In the genomic region with DNA sequence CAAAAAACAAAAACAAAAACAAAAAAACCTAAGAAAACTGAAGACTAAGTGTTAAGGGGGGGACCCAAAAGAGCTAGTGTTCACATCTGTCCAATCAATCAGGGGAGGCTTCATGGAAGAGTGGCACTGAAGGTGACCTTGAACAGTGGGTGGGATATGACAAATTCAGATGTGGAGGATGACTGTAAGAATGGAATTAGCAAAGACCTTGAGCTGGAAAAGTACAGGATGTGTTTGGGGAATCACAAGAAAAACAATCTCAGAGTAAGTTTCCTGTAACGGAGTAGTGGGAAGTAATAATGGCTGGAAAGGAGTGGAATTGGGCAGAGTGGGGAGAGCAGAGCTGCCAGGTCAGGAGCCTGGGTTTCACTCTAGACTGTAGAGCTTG, we compare ENCODE assay signal across 1 cellular context.
A peak's percentile ranks its signal among the peaks of the same experiment; 100 is the strongest.
TF ChIP-seq lines count a peak whose summit lies in the region.

No MANE protein-coding gene starts in this region.

TF ChIP-seq in HepG2, 621 proteins besides CTCF, POLR2A, EP300 and RAD21 (continues in another document):
- 0 out of 2 replicates have a peak, but pooled peaks have one; percentile 40 for TF ChIP-seq FOSL2 (CRISPR knock-in tag; IDR thresholded peaks at IDR 0.05)
- peak; percentile 52; the same call in 1 of the 2 replicates for TF ChIP-seq SOX5 (CRISPR knock-in tag; IDR thresholded peaks at IDR 0.05; ENCODE audit: borderline replicate concordance)
- 0 out of 2 replicates have a peak, but pooled peaks have one; percentile 64 for TF ChIP-seq MZF1 (CRISPR knock-in tag; IDR thresholded peaks at IDR 0.05; ENCODE audit: borderline replicate concordance)
- no peak for TF ChIP-seq PHF21A (CRISPR knock-in tag; IDR thresholded peaks at IDR 0.05)
- TF ChIP-seq PATZ1 (CRISPR knock-in tag; IDR thresholded peaks at IDR 0.05): peak; percentile 17; the same call in 1 of the 2 replicates
- TF ChIP-seq ZNF331 (CRISPR knock-in tag; IDR thresholded peaks at IDR 0.05): no peak
- no peak for TF ChIP-seq TBX3 (IDR thresholded peaks at IDR 0.05; ENCODE audit: borderline replicate concordance)
- no peak for TF ChIP-seq ZNF318 (CRISPR knock-in tag; IDR thresholded peaks at IDR 0.05)
- TF ChIP-seq MBNL3 (CRISPR knock-in tag; conservative IDR thresholded peaks at IDR 0.05): no peak
- peak; percentile 34; the same call in 1 of the 2 replicates for TF ChIP-seq PAXIP1 (CRISPR knock-in tag; conservative IDR thresholded peaks at IDR 0.05)
- peak; percentile 47 for TF ChIP-seq SAP130 (CRISPR knock-in tag; IDR thresholded peaks at IDR 0.05; ENCODE audit: low read depth)
- TF ChIP-seq, protein P1, sequence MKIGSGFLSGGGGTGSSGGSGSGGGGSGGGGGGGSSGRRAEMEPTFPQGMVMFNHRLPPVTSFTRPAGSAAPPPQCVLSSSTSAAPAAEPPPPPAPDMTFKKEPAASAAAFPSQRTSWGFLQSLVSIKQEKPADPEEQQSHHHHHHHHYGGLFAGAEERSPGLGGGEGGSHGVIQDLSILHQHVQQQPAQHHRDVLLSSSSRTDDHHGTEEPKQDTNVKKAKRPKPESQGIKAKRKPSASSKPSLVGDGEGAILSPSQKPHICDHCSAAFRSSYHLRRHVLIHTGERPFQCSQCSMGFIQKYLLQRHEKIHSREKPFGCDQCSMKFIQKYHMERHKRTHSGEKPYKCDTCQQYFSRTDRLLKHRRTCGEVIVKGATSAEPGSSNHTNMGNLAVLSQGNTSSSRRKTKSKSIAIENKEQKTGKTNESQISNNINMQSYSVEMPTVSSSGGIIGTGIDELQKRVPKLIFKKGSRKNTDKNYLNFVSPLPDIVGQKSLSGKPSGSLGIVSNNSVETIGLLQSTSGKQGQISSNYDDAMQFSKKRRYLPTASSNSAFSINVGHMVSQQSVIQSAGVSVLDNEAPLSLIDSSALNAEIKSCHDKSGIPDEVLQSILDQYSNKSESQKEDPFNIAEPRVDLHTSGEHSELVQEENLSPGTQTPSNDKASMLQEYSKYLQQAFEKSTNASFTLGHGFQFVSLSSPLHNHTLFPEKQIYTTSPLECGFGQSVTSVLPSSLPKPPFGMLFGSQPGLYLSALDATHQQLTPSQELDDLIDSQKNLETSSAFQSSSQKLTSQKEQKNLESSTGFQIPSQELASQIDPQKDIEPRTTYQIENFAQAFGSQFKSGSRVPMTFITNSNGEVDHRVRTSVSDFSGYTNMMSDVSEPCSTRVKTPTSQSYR (CRISPR knock-in tag; IDR thresholded peaks at IDR 0.05; ENCODE audit: borderline replicate concordance): no peak
- TF ChIP-seq TAF1 (CRISPR knock-in tag; IDR thresholded peaks at IDR 0.05): no peak
- peak; percentile 54; the same call in 1 of the 2 replicates for TF ChIP-seq ZKSCAN8 (CRISPR knock-in tag; IDR thresholded peaks at IDR 0.05; ENCODE audit: borderline replicate concordance)
- TF ChIP-seq ESRRA (CRISPR knock-in tag; IDR thresholded peaks at IDR 0.05; ENCODE audit: low read depth): peak; percentile 72; the same call in 1 of the 2 replicates
- peak; percentile 22; the same call in 1 of the 2 replicates for TF ChIP-seq ELF3 (CRISPR knock-in tag; IDR thresholded peaks at IDR 0.05)
- TF ChIP-seq RCOR2 (CRISPR knock-in tag; IDR thresholded peaks at IDR 0.05): peak; percentile 41; the same call in 1 of the 2 replicates
- peak; percentile 44; the same call in 1 of the 2 replicates for TF ChIP-seq HMG20A (CRISPR knock-in tag; IDR thresholded peaks at IDR 0.05; ENCODE audit: borderline replicate concordance)
- TF ChIP-seq ONECUT2 (CRISPR knock-in tag; IDR thresholded peaks at IDR 0.05): no peak
- TF ChIP-seq DRAP1 (CRISPR knock-in tag; IDR thresholded peaks at IDR 0.05): 0 out of 2 replicates have a peak, but pooled peaks have one; percentile 17
- TF ChIP-seq NR2F6 (IDR thresholded peaks at IDR 0.05): no peak
- TF ChIP-seq NR2F6 (CRISPR knock-in tag; IDR thresholded peaks at IDR 0.05): peak; percentile 12; the same call in 1 of the 2 replicates
- peak; percentile 52; the same call in 1 of the 2 replicates for TF ChIP-seq YEATS2 (CRISPR knock-in tag; IDR thresholded peaks at IDR 0.05; ENCODE audit: borderline replicate concordance)
- peak; percentile 60; the same call in 1 of the 2 replicates for TF ChIP-seq PPARG (CRISPR knock-in tag; conservative IDR thresholded peaks at IDR 0.05)
- no peak for TF ChIP-seq PHF5A (CRISPR knock-in tag; IDR thresholded peaks at IDR 0.05; ENCODE audit: low read depth, unreplicated experiment)
- no peak for TF ChIP-seq ZC3H4 (CRISPR knock-in tag; IDR thresholded peaks at IDR 0.05; ENCODE audit: borderline replicate concordance)
- TF ChIP-seq IKZF1 (IDR thresholded peaks at IDR 0.05): no peak
- TF ChIP-seq ZKSCAN5 (CRISPR knock-in tag; IDR thresholded peaks at IDR 0.05): peak; percentile 84; the same call in 1 of the 2 replicates
- no peak for TF ChIP-seq ZNF839 (CRISPR knock-in tag; IDR thresholded peaks at IDR 0.05; ENCODE audit: borderline replicate concordance)
- 0 out of 2 replicates have a peak, but pooled peaks have one; percentile 12 for TF ChIP-seq PHF8 (CRISPR knock-in tag; IDR thresholded peaks at IDR 0.05)
- TF ChIP-seq NCOR1 (IDR thresholded peaks at IDR 0.05; ENCODE audit: borderline replicate concordance, low read length): no peak
- peak; percentile 38; the same call in 1 of the 2 replicates for TF ChIP-seq HMG20B (CRISPR knock-in tag; conservative IDR thresholded peaks at IDR 0.05)
- TF ChIP-seq, protein P2, sequence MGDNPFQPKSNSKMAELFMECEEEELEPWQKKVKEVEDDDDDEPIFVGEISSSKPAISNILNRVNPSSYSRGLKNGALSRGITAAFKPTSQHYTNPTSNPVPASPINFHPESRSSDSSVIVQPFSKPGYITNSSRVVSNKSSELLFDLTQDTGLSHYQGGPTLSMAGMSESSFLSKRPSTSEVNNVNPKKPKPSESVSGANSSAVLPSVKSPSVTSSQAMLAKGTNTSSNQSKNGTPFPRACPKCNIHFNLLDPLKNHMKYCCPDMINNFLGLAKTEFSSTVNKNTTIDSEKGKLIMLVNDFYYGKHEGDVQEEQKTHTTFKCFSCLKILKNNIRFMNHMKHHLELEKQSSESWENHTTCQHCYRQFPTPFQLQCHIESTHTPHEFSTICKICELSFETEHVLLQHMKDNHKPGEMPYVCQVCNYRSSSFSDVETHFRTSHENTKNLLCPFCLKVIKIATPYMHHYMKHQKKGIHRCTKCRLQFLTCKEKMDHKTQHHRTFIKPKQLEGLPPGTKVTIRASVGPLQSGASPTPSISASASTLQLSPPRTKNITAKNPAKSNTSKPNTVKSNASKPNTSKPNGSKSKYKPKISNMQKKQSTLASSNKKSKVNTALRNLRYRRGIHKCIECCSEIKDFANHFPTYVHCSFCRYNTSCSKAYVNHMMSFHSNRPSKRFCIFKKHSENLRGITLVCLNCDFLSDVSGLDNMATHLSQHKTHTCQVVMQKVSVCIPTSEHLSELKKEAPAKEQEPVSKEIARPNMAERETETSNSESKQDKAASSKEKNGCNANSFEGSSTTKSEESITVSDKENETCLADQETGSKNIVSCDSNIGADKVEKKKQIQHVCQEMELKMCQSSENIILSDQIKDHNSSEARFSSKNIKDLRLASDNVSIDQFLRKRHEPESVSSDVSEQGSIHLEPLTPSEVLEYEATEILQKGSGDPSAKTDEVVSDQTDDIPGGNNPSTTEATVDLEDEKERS (CRISPR knock-in tag; IDR thresholded peaks at IDR 0.05): 0 out of 2 replicates have a peak, but pooled peaks have one; percentile 43
- no peak for TF ChIP-seq TCF7L2 (IDR thresholded peaks at IDR 0.05; ENCODE audit: low read depth, low read length)
- TF ChIP-seq MIXL1 (CRISPR knock-in tag; IDR thresholded peaks at IDR 0.05): peak; percentile 59
- TF ChIP-seq ZNF224 (CRISPR knock-in tag; IDR thresholded peaks at IDR 0.05): 0 out of 2 replicates have a peak, but pooled peaks have one; percentile 38
- TF ChIP-seq ZNF652 (CRISPR knock-in tag; IDR thresholded peaks at IDR 0.05; ENCODE audit: borderline replicate concordance, low read depth): no peak
